In the genomic region with DNA sequence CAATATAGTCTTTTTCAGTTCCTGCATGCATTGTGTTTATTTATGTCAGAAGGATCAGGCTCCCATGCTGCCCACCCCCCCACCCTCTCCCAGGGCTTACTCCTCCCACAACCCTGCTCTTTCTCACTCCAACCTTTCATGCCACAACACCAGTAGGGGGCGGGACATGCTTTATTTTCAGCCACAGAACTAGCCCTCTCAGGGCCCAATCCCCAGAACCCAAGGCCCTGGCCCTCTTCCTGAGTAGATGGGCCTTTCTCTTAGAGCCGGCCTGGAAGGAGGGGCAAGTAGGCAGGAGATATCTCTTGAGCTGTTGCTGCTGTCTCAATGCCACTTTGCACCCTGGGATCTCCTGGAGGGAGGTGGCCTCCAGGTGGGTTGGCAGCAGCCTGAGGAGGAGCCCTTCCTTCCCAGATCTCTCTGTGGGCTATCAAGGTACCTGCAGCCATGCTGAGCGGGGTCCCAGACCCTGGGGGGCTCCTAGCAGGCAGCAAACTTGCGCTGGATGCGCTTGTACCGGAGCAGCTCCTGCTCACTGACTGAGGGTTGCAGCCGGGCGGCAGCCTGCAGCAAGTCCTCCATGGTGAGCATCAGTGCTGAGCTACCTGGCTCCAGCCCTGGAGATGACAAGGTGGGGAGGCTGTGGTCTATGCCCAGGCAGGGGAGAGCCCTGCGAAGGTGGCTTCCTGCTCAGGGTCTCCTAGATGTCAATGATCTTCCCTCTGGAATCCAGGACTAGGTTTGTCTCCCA, we compare ENCODE assay signal across 8 cellular contexts. TPM values are rescaled to one million over a fixed set of nuclear protein-coding genes. Genes with fewer than 3 reads are reported as not detected.
DNase-seq lines count a peak whose midpoint lies in the region; ATAC-seq and TF ChIP-seq lines count a peak whose summit lies in the region.

No MANE protein-coding gene starts in this region.

- no peak overlapping the region for H3K4me3 Mint-ChIP-seq in CD8-positive, alpha-beta T cell

- POLR2A ChIA-PET in CD8-positive, alpha-beta T cell (lab: Charles Lee), result interaction anchor here (1.4 to 2.2 kb wide), 3 partner anchors 20 to 156 kb away, joined by 3 to 8 read pairs (median 6); partner anchors contain the start of genes CNPY3 and PPP2R5D

- peaks cover 50% of the 10 kb centered on the region for H3K36me3 Mint-ChIP-seq in CD8-positive, alpha-beta T cell

- CTCF ChIA-PET in CD8-positive, alpha-beta T cell (lab: Charles Lee), result interaction anchor here (0.6 to 2.7 kb wide), 5 partner anchors 10 to 179 kb away, joined by 3 to 12 read pairs (median 5); partner anchors contain the start of gene PPP2R5D

- H3K27me3 ChIP-seq in CD8-positive, alpha-beta T cell (ENCODE audit: insufficient read depth, low read length), result no peaks in the 10 kb centered on the region

- H3K9me3 Mint-ChIP-seq in CD8-positive, alpha-beta T cell, result no peaks in the 10 kb centered on the region

- intact Hi-C loops in CD8-positive, alpha-beta T cell (cut with DNase I, micrococcal nuclease), result loop anchor here in 1 of 2 experiments (2.0 to 5.0 kb wide), 2 partner anchors 62 to 179 kb away; no protein-coding TSS in a partner anchor

- H3K4me1 Mint-ChIP-seq in CD8-positive, alpha-beta T cell (ENCODE audit: low read depth), result peaks cover 15% of the 10 kb centered on the region

- DNase-seq in CD8-positive, alpha-beta T cell, result peak in 2 of 7 experiments; percentile 28 to 39
- DNase-seq in HCEC 1CT (peak; percentile 22), SK-MEL-5 (ENCODE audit: low read depth, low spot score) (peak; percentile 81), erythroblast (lab: John Stamatoyannopoulos, UW) (peak; percentile 70 to 73), LoVo (ENCODE audit: low spot score) (no peak), dedifferentiated amniotic fluid mesenchymal stem cell (ENCODE audit: extremely low spot score) (no peak)

- peak; percentile 43 for ATAC-seq in CD8-positive, alpha-beta T cell
- ATAC-seq in GM18498 (IDR thresholded peaks at IDR 0.05; ENCODE audit: unreplicated experiment) (no peak), GM21367 (IDR thresholded peaks at IDR 0.05; ENCODE audit: unreplicated experiment) (no peak)

- no peak for TF ChIP-seq POLR2A in erythroblast (IDR thresholded peaks at IDR 0.05; ENCODE audit: low read length)

- H3K27me3 Mint-ChIP-seq in CD8-positive, alpha-beta T cell (ENCODE audit: low read depth), result no peaks in the 10 kb centered on the region

- H3K27ac Mint-ChIP-seq in CD8-positive, alpha-beta T cell, result no peak overlapping the region

- no peak for TF ChIP-seq CTCF in CD8-positive, alpha-beta T cell (IDR thresholded peaks at IDR 0.05)

- in situ Hi-C loops in SK-MEL-5 (cut with HindIII; ENCODE audit: low pct_unique_long_range_greater_than_20kb, low sequenced_read_pairs), result no loop called here

- H3K27ac ChIP-seq in CD8-positive, alpha-beta T cell (ENCODE audit: low read depth, low read length), result no peak overlapping the region

- H3K9me3 ChIP-seq in CD8-positive, alpha-beta T cell (ENCODE audit: low read length), result no peaks in the 10 kb centered on the region

- peaks cover 15% of the 10 kb centered on the region for H3K36me3 ChIP-seq in CD8-positive, alpha-beta T cell (ENCODE audit: insufficient read depth, low read length)

- no peak overlapping the region for H3K4me3 ChIP-seq in CD8-positive, alpha-beta T cell (ENCODE audit: low read depth, low read length)

- H3K4me1 ChIP-seq in CD8-positive, alpha-beta T cell (ENCODE audit: insufficient read depth, low read length), result peaks cover 10% of the 10 kb centered on the region

RNA-seq across cellular contexts. Expression of gene GNMT, which starts 3.5 kb away (rescaled TPM):
- 1 to 10 TPM; 1.9 to 3.6 TPM for total RNA-seq in CD8-positive, alpha-beta T cell
- total RNA-seq in SK-MEL-5 (2014; rRNA removed; shearing (Covaris generic)), result 0.34 TPM in 1 of 2 replicates, not detected in the other
- 0.44 TPM in 1 of 2 replicates, not detected in the other for polyA plus RNA-seq in SK-MEL-5 (2015; cell fraction: cytosol; rRNA removed)
- polyA plus RNA-seq in SK-MEL-5 (2015; cell fraction: nucleus; rRNA removed), result 0.88 TPM in 1 of 2 replicates, not detected in the other

RNA-seq across cellular contexts. Expression of gene PEX6, which starts 15.0 kb away (rescaled TPM):
- total RNA-seq in CD8-positive, alpha-beta T cell, result 1 to 10 TPM; 6.7 to 6.8 TPM
- total RNA-seq in SK-MEL-5 (2014; rRNA removed; shearing (Covaris generic)), result 15.2 and 18.4 TPM in 2 replicates
- polyA plus RNA-seq in SK-MEL-5 (2015; cell fraction: cytosol; rRNA removed), result 10.3 and 14.0 TPM in 2 replicates
- polyA plus RNA-seq in SK-MEL-5 (2015; cell fraction: nucleus; rRNA removed), result 29.8 and 32.2 TPM in 2 replicates

RNA-seq across cellular contexts. Expression of gene PPP2R5D, which starts 20.3 kb away (rescaled TPM):
- 10 to 100 TPM; 14.1 to 19.5 TPM for total RNA-seq in CD8-positive, alpha-beta T cell
- total RNA-seq in SK-MEL-5 (2014; rRNA removed; shearing (Covaris generic)), result 37.3 and 39.1 TPM in 2 replicates
- polyA plus RNA-seq in SK-MEL-5 (2015; cell fraction: cytosol; rRNA removed), result 42.1 and 69.3 TPM in 2 replicates
- polyA plus RNA-seq in SK-MEL-5 (2015; cell fraction: nucleus; rRNA removed), result 27.7 and 40.7 TPM in 2 replicates

RNA-seq across cellular contexts. Expression of gene CNPY3, which starts 34.8 kb away (rescaled TPM):
- 10 to 100 TPM; 43.9 to 47.4 TPM for total RNA-seq in CD8-positive, alpha-beta T cell
- total RNA-seq in SK-MEL-5 (2014; rRNA removed; shearing (Covaris generic)), result 38.6 and 40.1 TPM in 2 replicates
- polyA plus RNA-seq in SK-MEL-5 (2015; cell fraction: cytosol; rRNA removed), result 114 and 117 TPM in 2 replicates
- 56.0 and 61.1 TPM in 2 replicates for polyA plus RNA-seq in SK-MEL-5 (2015; cell fraction: nucleus; rRNA removed)

RNA-seq across cellular contexts. Expression of gene PTCRA, which starts 48.2 kb away (rescaled TPM):
- total RNA-seq in CD8-positive, alpha-beta T cell, result not detected
- total RNA-seq in SK-MEL-5 (2014; rRNA removed; shearing (Covaris generic)), result 6.2 and 9.7 TPM in 2 replicates
- polyA plus RNA-seq in SK-MEL-5 (2015; cell fraction: cytosol; rRNA removed), result 6.5 and 11.1 TPM in 2 replicates
- 14.4 and 18.8 TPM in 2 replicates for polyA plus RNA-seq in SK-MEL-5 (2015; cell fraction: nucleus; rRNA removed)

Comparison
In these comparisons a context has a peak if more than half of its experiments do, and no peak if none do; other contexts are left out.
1. DNase-seq: peak in HCEC 1CT (single experiment), SK-MEL-5 (single experiment) and erythroblast (2 of 2); none in LoVo (single experiment) and dedifferentiated amniotic fluid mesenchymal stem cell (single experiment).